In genomic region chr1:172537827-172538391, GRCh38 we compare ENCODE assay signal across 17 cellular contexts. TPM values are rescaled to one million over a fixed set of nuclear protein-coding genes. Genes with fewer than 3 reads are reported as not detected.
DNase-seq lines count a peak whose midpoint lies in the region; ATAC-seq and TF ChIP-seq lines count a peak whose summit lies in the region.
"Had no signal": no experiment of that assay in that cellular context is flagged by ENCODE, and none has a peak within 500 bp of the region (broad histone marks: within the 10 kb centered on the region; RNA-seq: fewer than 3 reads in every experiment).

No MANE protein-coding gene starts in this region.

- peak overlapping the region; percentile 61 for H3K4me2 ChIP-seq in GM23338

- H3K4me1 ChIP-seq in GM23338 (ENCODE audit: insufficient read depth): peaks cover 58% of the 10 kb centered on the region
- peaks cover 27% of the 10 kb centered on the region for H3K4me1 ChIP-seq in endodermal cell (ENCODE audit: control insufficient read depth, insufficient read depth, low read length)
- H3K4me1 ChIP-seq in naive thymus-derived CD4-positive, alpha-beta T cell (ENCODE audit: control insufficient read depth in 2 of 2, insufficient read depth in 2 of 2, low read length in 2 of 2): peaks cover 24 to 29% of the 10 kb centered on the region in 2 donors

- intact Hi-C loops in naive thymus-derived CD4-positive, alpha-beta T cell (cut with micrococcal nuclease): no loop called here

- H3K27ac ChIP-seq in GM23338 (ENCODE audit: low read depth) (peak overlapping the region; percentile 66), endodermal cell (ENCODE audit: low read depth, low read length) (no peak overlapping the region)
- no peak overlapping the region for H3K27ac ChIP-seq in naive thymus-derived CD4-positive, alpha-beta T cell (ENCODE audit: low read depth, low read length)
- H3K27ac ChIP-seq: C4-2B, Peyer's patch, testis had no signal

- H3K9me3 Mint-ChIP-seq in GM23338 (no peaks in the 10 kb centered on the region), endodermal cell (no peaks in the 10 kb centered on the region)
- no peaks in the 10 kb centered on the region for H3K9me3 Mint-ChIP-seq in naive thymus-derived CD4-positive, alpha-beta T cell
- H3K9me3 Mint-ChIP-seq: T-helper 2 cell treated with Interferon-gamma antibody and Interleukin-4, amounts not matched to agents 5 μg/mL and 100 μg/mL, for 36 hours had no signal

- CTCF ChIA-PET in naive thymus-derived CD4-positive, alpha-beta T cell (lab: Charles Lee): no interaction called here

- peaks cover 2% of the 10 kb centered on the region for H3K27me3 Mint-ChIP-seq in GM23338 (ENCODE audit: insufficient read depth, low read depth, poor library complexity)
- H3K27me3 Mint-ChIP-seq in endodermal cell (ENCODE audit: insufficient read depth): no peaks in the 10 kb centered on the region
- no peaks in the 10 kb centered on the region for H3K27me3 Mint-ChIP-seq in naive thymus-derived CD4-positive, alpha-beta T cell

- peak overlapping the region; percentile 21 for H3K4me3 ChIP-seq in GM23338
- H3K4me3 ChIP-seq in endodermal cell (ENCODE audit: low read length): peak overlapping the region; percentile 12
- no peak overlapping the region for H3K4me3 ChIP-seq in naive thymus-derived CD4-positive, alpha-beta T cell (ENCODE audit: low read length)
- H3K4me3 ChIP-seq: Peyer's patch, testis had no signal

- H3K79me2 ChIP-seq in GM23338 (replicated peaks; ENCODE audit: insufficient read depth): peaks cover 94% of the 10 kb centered on the region

- no peaks in the 10 kb centered on the region for H3K9me3 ChIP-seq in endodermal cell (ENCODE audit: control insufficient read depth, low read length)
- H3K9me3 ChIP-seq in naive thymus-derived CD4-positive, alpha-beta T cell (ENCODE audit: control insufficient read depth in 2 of 3, low read length in 3 of 3): no peaks in the 10 kb centered on the region
- H3K9me3 ChIP-seq: Peyer's patch, testis had no signal

- no peaks in the 10 kb centered on the region for H3F3A ChIP-seq in GM23338 (replicated peaks; ENCODE audit: low read depth)

- TF ChIP-seq CTCF in GM23338 (conservative IDR thresholded peaks at IDR 0.05; ENCODE audit: low read depth in 2 of 2) (no peak), endodermal cell (conservative IDR thresholded peaks at IDR 0.05) (no peak)

- H3K36me3 ChIP-seq in GM23338 (ENCODE audit: insufficient read depth) (no peaks in the 10 kb centered on the region), endodermal cell (ENCODE audit: control insufficient read depth, insufficient read depth, low read length) (no peaks in the 10 kb centered on the region)
- H3K36me3 ChIP-seq in naive thymus-derived CD4-positive, alpha-beta T cell (ENCODE audit: control insufficient read depth in 2 of 3, insufficient read depth in 3 of 3, low read length in 3 of 3): peaks cover 0 to 6% (median 0%) of the 10 kb centered on the region in 3 experiments
- H3K36me3 ChIP-seq: Peyer's patch had no signal

- POLR2A ChIA-PET in naive thymus-derived CD4-positive, alpha-beta T cell (lab: Charles Lee): interaction anchor here (1.1 to 1.2 kb wide), 2 partner anchors 47 to 89 kb away, joined by 3 to 4 read pairs; no protein-coding TSS in a partner anchor

- no peak overlapping the region for H3K9ac ChIP-seq in endodermal cell (ENCODE audit: extremely low read depth, low read length, poor library complexity, severe bottlenecking)

- no peaks in the 10 kb centered on the region for H3K36me3 Mint-ChIP-seq in GM23338 (ENCODE audit: low read depth)
- H3K36me3 Mint-ChIP-seq in endodermal cell (ENCODE audit: low read depth): no peaks in the 10 kb centered on the region
- H3K36me3 Mint-ChIP-seq in naive thymus-derived CD4-positive, alpha-beta T cell: peaks cover 0 to 12% (median 0%) of the 10 kb centered on the region in 5 donors

- WGBS in endodermal cell (ENCODE audit: insufficient coverage in 1 of 2, insufficient read length in 1 of 2), 2 experiments: 52% methylated on average over 5 of the region's 5 CpGs

- H4K20me1 ChIP-seq in GM23338 (replicated peaks; ENCODE audit: insufficient read depth): no peaks in the 10 kb centered on the region

- H3K9me2 ChIP-seq in GM23338 (ENCODE audit: insufficient read depth): no peaks in the 10 kb centered on the region

- H3K27ac Mint-ChIP-seq in GM23338 (peak overlapping the region; percentile 87), endodermal cell (peak overlapping the region; percentile 71)
- H3K27ac Mint-ChIP-seq in naive thymus-derived CD4-positive, alpha-beta T cell: peak overlapping the region in 4 of 9 donors; percentile 5 to 38 (median 6)
- H3K27ac Mint-ChIP-seq: T-helper 2 cell treated with Interferon-gamma antibody and Interleukin-4, amounts not matched to agents 5 μg/mL and 100 μg/mL, for 36 hours had no signal

- peak overlapping the region; percentile 48 for H3K4me3 Mint-ChIP-seq in GM23338
- H3K4me3 Mint-ChIP-seq in endodermal cell: no peak overlapping the region
- H3K4me3 Mint-ChIP-seq in naive thymus-derived CD4-positive, alpha-beta T cell: peak overlapping the region in 6 of 10 donors; percentile 4 to 57 (median 18)
- H3K4me3 Mint-ChIP-seq: T-helper 2 cell treated with Interferon-gamma antibody and Interleukin-4, amounts not matched to agents 5 μg/mL and 100 μg/mL, for 36 hours had no signal

- no peak overlapping the region for H2AFZ ChIP-seq in GM23338

- no peaks in the 10 kb centered on the region for H3K27me3 ChIP-seq in GM23338 (ENCODE audit: insufficient read depth)
- no peaks in the 10 kb centered on the region for H3K27me3 ChIP-seq in endodermal cell (ENCODE audit: control insufficient read depth, insufficient read depth, low read length, poor library complexity, severe bottlenecking)
- H3K27me3 ChIP-seq in naive thymus-derived CD4-positive, alpha-beta T cell (ENCODE audit: control insufficient read depth in 2 of 2, insufficient read depth in 2 of 2, low read length in 2 of 2): no peaks in the 10 kb centered on the region
- H3K27me3 ChIP-seq: Peyer's patch, testis had no signal

- ATAC-seq in GM23338: peak; percentile 56
- no peak for ATAC-seq in naive thymus-derived CD4-positive, alpha-beta T cell

- peak; percentile 89 for DNase-seq in GM23338 (ENCODE audit: low spot score)
- DNase-seq in M059J (ENCODE audit: low read depth): peak; percentile 74
- no peak for DNase-seq in endodermal cell
- DNase-seq in naive thymus-derived CD4-positive, alpha-beta T cell: no peak
- DNase-seq in central memory CD4-positive, alpha-beta T cell: no peak
- no peak for DNase-seq in NAMALWA (ENCODE audit: low spot score)
- no peak for DNase-seq in activated CD8-positive, alpha-beta memory T cell treated with anti-CD3 and anti-CD28 coated beads for 24 hours
- no peak for DNase-seq in NCI-H1417 treated with DMSO at 0.1 percent for 48 hours (lab: John Stamatoyannopoulos, UW)
- DNase-seq: activated CD4-positive, alpha-beta T cell treated with anti-CD3 and anti-CD28 coated beads, Interleukin-2, amount 50 U/mL, for 48 hours; activated effector memory CD4-positive, alpha-beta T cell treated with Interleukin-2 at 50 U/mL for 16 hours; NCI-H1092; NCI-H345; nucleus accumbens; Peyer's patch; testis had no signal

- peaks cover 64% of the 10 kb centered on the region for H3K4me1 Mint-ChIP-seq in GM23338
- peaks cover 54% of the 10 kb centered on the region for H3K4me1 Mint-ChIP-seq in endodermal cell
- peaks cover 52 to 85% (median 70%) of the 10 kb centered on the region in 7 donors for H3K4me1 Mint-ChIP-seq in naive thymus-derived CD4-positive, alpha-beta T cell

TF ChIP-seq in GM23338, 12 proteins besides CTCF, POLR2A, EP300 and RAD21 (continues in another document):
- no peak for TF ChIP-seq CREB1 (CRISPR knock-in tag; IDR thresholded peaks at IDR 0.05; ENCODE audit: low read depth)
- no peak for TF ChIP-seq EZH2 (IDR thresholded peaks at IDR 0.05; ENCODE audit: low read depth, unreplicated experiment)
- no peak for TF ChIP-seq STAT1 (IDR thresholded peaks at IDR 0.05; ENCODE audit: unreplicated experiment)
- TF ChIP-seq ETS1 (IDR thresholded peaks at IDR 0.05): no peak
- no peak for TF ChIP-seq ZNF331 (CRISPR knock-in tag; IDR thresholded peaks at IDR 0.05; ENCODE audit: low read depth)
- TF ChIP-seq POLR2AphosphoS5 (IDR thresholded peaks at IDR 0.05; ENCODE audit: low read depth): no peak

RNA-seq across cellular contexts. Expression of gene SUCO, which starts 5.0 kb away (rescaled TPM):
- total RNA-seq in GM23338 (2014; rRNA removed; shearing (Covaris generic)): 45.9 and 49.8 TPM in 2 replicates
- 14.1 and 18.0 TPM in 2 replicates for polyA plus RNA-seq in GM23338 (2016; fragmentation: Nextera tagmentation; extraction: Ambion mirVana)
- 38.0 and 44.1 TPM in 2 replicates for total RNA-seq in M059J (2014; rRNA removed; shearing (Covaris generic))
- total RNA-seq in endodermal cell: 10 to 100 TPM; 62.2 TPM
- 49.8 TPM for polyA plus RNA-seq in endodermal cell (2013, experiment 1 of 2)
- 53.9 TPM for polyA plus RNA-seq in endodermal cell (2013, experiment 2 of 2)
- total RNA-seq in naive thymus-derived CD4-positive, alpha-beta T cell: 10 to 100 TPM; 52.0 to 95.0 (median 77.0) TPM
- polyA plus RNA-seq in naive thymus-derived CD4-positive, alpha-beta T cell: 10 to 100 TPM; 13.6 to 15.3 TPM

Comparison
In these comparisons a context has a peak if more than half of its experiments do, and no peak if none do; other contexts are left out.
1. DNase-seq: peak in GM23338 (single experiment) and M059J (single experiment); none in endodermal cell (single experiment), naive thymus-derived CD4-positive, alpha-beta T cell (0 of 9), central memory CD4-positive, alpha-beta T cell (single experiment), NAMALWA (single experiment), activated CD8-positive, alpha-beta memory T cell treated with anti-CD3 and anti-CD28 coated beads for 24 hours (single experiment) and NCI-H1417 treated with DMSO at 0.1 percent for 48 hours (single experiment).